Comparison of ENCODE assay signal across 15 cellular contexts in genomic region chr1:204683284-204684205, GRCh38. TPM values are rescaled to one million over a fixed set of nuclear protein-coding genes. Genes with fewer than 3 reads are reported as not detected.
DNase-seq lines count a peak whose midpoint lies in the region; ATAC-seq and TF ChIP-seq lines count a peak whose summit lies in the region.
"Had no signal": no experiment of that assay in that cellular context is flagged by ENCODE, and none has a peak within 500 bp of the region (broad histone marks: within the 10 kb centered on the region; RNA-seq: fewer than 3 reads in every experiment).

No MANE protein-coding gene starts in this region.

- H3K36me3 Mint-ChIP-seq in stimulated activated memory B cell treated with anti-CD40 and anti-IgM and Interleukin-4, amounts not matched to agents 10 μg/mL and 1 μg/mL and 100 μg/mL, for 72 hours: no peaks in the 10 kb centered on the region
- H3K36me3 Mint-ChIP-seq: activated naive CD4-positive, alpha-beta T cell treated with anti-CD3 and anti-CD28 coated beads, Interleukin-2, amount 10 ng/mL, durations not matched to agents 7 days and 5 days; stimulated activated effector memory CD8-positive, alpha-beta T cell treated with anti-CD3 and anti-CD28 coated beads, Interleukin-12 subunit alpha, Interleukin-12 subunit beta, amount 100 ng/mL, for 72 hours had no signal

- WGBS in gastroesophageal sphincter (ENCODE audit: low coverage in 1 of 2), 2 donors: 58 to 96% methylated on average over 3 to 5 of the region's 10 CpGs

- no peak for TF ChIP-seq POLR2A in gastroesophageal sphincter (IDR thresholded peaks at IDR 0.05)

- H3K9ac ChIP-seq in BLaER1 treated with 17β-estradiol and CSF1 and Interleukin-3, amounts not matched to agents 10 nM and 100 nM: peak overlapping the region; percentile 72 to 97 (median 88); a peak in 20 of 22 replicates
- H3K9ac ChIP-seq in PC-3 (ENCODE audit: low read length) (no peak overlapping the region), iPS-18a (ENCODE audit: low read length) (no peak overlapping the region), parathyroid adenoma (no peak overlapping the region)

- peaks cover 62% of the 10 kb centered on the region for H3K27me3 Mint-ChIP-seq in stimulated activated memory B cell treated with anti-CD40 and anti-IgM and Interleukin-4, amounts not matched to agents 10 μg/mL and 1 μg/mL and 100 μg/mL, for 72 hours

- H3K27me3 ChIP-seq in BLaER1 treated with 17β-estradiol and CSF1 and Interleukin-3, amounts not matched to agents 10 nM and 100 nM: peaks cover 0 to 13% (median 0%) of the 10 kb centered on the region in 11 experiments; a peak in 4 of 22 replicates
- H3K27me3 ChIP-seq in PC-3 (ENCODE audit: low read length) (no peaks in the 10 kb centered on the region), iPS-18a (ENCODE audit: control insufficient read depth, insufficient read depth, low read length) (peaks cover 64% of the 10 kb centered on the region), parathyroid adenoma (ENCODE audit: control insufficient read depth, insufficient read depth, low read length) (no peaks in the 10 kb centered on the region), gastroesophageal sphincter (peaks cover 14% of the 10 kb centered on the region)
- H3K27me3 ChIP-seq: Peyer's patch had no signal

- peak overlapping the region in 9 of 11 experiments; percentile 67 to 98 (median 93); a peak in 18 of 22 replicates for H3K27ac ChIP-seq in BLaER1 treated with 17β-estradiol and CSF1 and Interleukin-3, amounts not matched to agents 10 nM and 100 nM
- H3K27ac ChIP-seq in PC-3 (ENCODE audit: low read length) (no peak overlapping the region), iPS-18a (ENCODE audit: low read length) (no peak overlapping the region), parathyroid adenoma (no peak overlapping the region), gastroesophageal sphincter (peak overlapping the region in 2 of 4 donors; percentile 79 to 82)
- H3K27ac ChIP-seq: Peyer's patch had no signal

- no peaks in the 10 kb centered on the region for H3F3A ChIP-seq in PC-3 (ENCODE audit: low read length, unreplicated experiment)

- H3K9me3 ChIP-seq in BLaER1 treated with 17β-estradiol and CSF1 and Interleukin-3, amounts not matched to agents 10 nM and 100 nM (replicated peaks in 1 of 11): no peaks in the 10 kb centered on the region
- H3K9me3 ChIP-seq in PC-3 (ENCODE audit: low read length) (no peaks in the 10 kb centered on the region), iPS-18a (ENCODE audit: control insufficient read depth, low read depth, low read length) (no peaks in the 10 kb centered on the region), parathyroid adenoma (ENCODE audit: control insufficient read depth, low read length) (no peaks in the 10 kb centered on the region), gastroesophageal sphincter (no peaks in the 10 kb centered on the region)
- H3K9me3 ChIP-seq: Peyer's patch had no signal

- H3K4me1 ChIP-seq in BLaER1 treated with 17β-estradiol and CSF1 and Interleukin-3, amounts not matched to agents 10 nM and 100 nM: peaks cover 33 to 65% (median 50%) of the 10 kb centered on the region in 10 experiments
- H3K4me1 ChIP-seq in PC-3 (ENCODE audit: insufficient read depth, low read length): peaks cover 7% of the 10 kb centered on the region; the same call in 1 of the 2 replicates
- H3K4me1 ChIP-seq in iPS-18a (ENCODE audit: control insufficient read depth, low read depth, low read length): peaks cover 13% of the 10 kb centered on the region
- no peaks in the 10 kb centered on the region for H3K4me1 ChIP-seq in parathyroid adenoma
- H3K4me1 ChIP-seq in gastroesophageal sphincter: peaks cover 0 to 34% (median 13%) of the 10 kb centered on the region in 3 donors

- no peak overlapping the region for H2AFZ ChIP-seq in PC-3 (ENCODE audit: low read length)
- H2AFZ ChIP-seq in parathyroid adenoma: no peak overlapping the region

- H3K4me3 Mint-ChIP-seq in stimulated activated memory B cell treated with anti-CD40 and anti-IgM and Interleukin-4, amounts not matched to agents 10 μg/mL and 1 μg/mL and 100 μg/mL, for 72 hours: no peak overlapping the region

- H3K27ac Mint-ChIP-seq in stimulated activated memory B cell treated with anti-CD40 and anti-IgM and Interleukin-4, amounts not matched to agents 10 μg/mL and 1 μg/mL and 100 μg/mL, for 72 hours: no peak overlapping the region
- H3K27ac Mint-ChIP-seq: activated naive CD4-positive, alpha-beta T cell treated with anti-CD3 and anti-CD28 coated beads, Interleukin-2, amount 10 ng/mL, durations not matched to agents 7 days and 5 days; stimulated activated effector memory CD8-positive, alpha-beta T cell treated with anti-CD3 and anti-CD28 coated beads, Interleukin-12 subunit alpha, Interleukin-12 subunit beta, amount 100 ng/mL, for 72 hours had no signal

- no peaks in the 10 kb centered on the region for H3K9me3 Mint-ChIP-seq in stimulated activated memory B cell treated with anti-CD40 and anti-IgM and Interleukin-4, amounts not matched to agents 10 μg/mL and 1 μg/mL and 100 μg/mL, for 72 hours
- H3K9me3 Mint-ChIP-seq: activated naive CD4-positive, alpha-beta T cell treated with anti-CD3 and anti-CD28 coated beads, Interleukin-2, amount 10 ng/mL, durations not matched to agents 7 days and 5 days; stimulated activated effector memory CD8-positive, alpha-beta T cell treated with anti-CD3 and anti-CD28 coated beads, Interleukin-12 subunit alpha, Interleukin-12 subunit beta, amount 100 ng/mL, for 72 hours had no signal

- no peak for TF ChIP-seq EP300 in gastroesophageal sphincter (IDR thresholded peaks at IDR 0.05)

- peaks cover 0 to 34% (median 14%) of the 10 kb centered on the region in 11 experiments; a peak in 10 of 22 replicates for H3K36me3 ChIP-seq in BLaER1 treated with 17β-estradiol and CSF1 and Interleukin-3, amounts not matched to agents 10 nM and 100 nM
- H3K36me3 ChIP-seq in PC-3 (ENCODE audit: low read depth, low read length) (no peaks in the 10 kb centered on the region), iPS-18a (ENCODE audit: control insufficient read depth, low read depth, low read length) (no peaks in the 10 kb centered on the region), parathyroid adenoma (ENCODE audit: control insufficient read depth, insufficient read depth, low read length) (no peaks in the 10 kb centered on the region), gastroesophageal sphincter (no peaks in the 10 kb centered on the region)
- H3K36me3 ChIP-seq: Peyer's patch had no signal

- no peak for TF ChIP-seq CTCF in PC-3 (conservative IDR thresholded peaks at IDR 0.05; ENCODE audit: low read depth, low read length)
- TF ChIP-seq CTCF in parathyroid adenoma (IDR thresholded peaks at IDR 0.05): no peak
- no peak for TF ChIP-seq CTCF in gastroesophageal sphincter (IDR thresholded peaks at IDR 0.05)

- peak overlapping the region; percentile 90 to 100 (median 96) for H3K4me2 ChIP-seq in BLaER1 treated with 17β-estradiol and CSF1 and Interleukin-3, amounts not matched to agents 10 nM and 100 nM
- H3K4me2 ChIP-seq in PC-3 (ENCODE audit: low read length) (peak overlapping the region; percentile 91), parathyroid adenoma (ENCODE audit: low read length) (peak overlapping the region; percentile 83)

- H3K9me2 ChIP-seq in PC-3 (replicated peaks; ENCODE audit: low read length): no peaks in the 10 kb centered on the region

- intact Hi-C loops in PC-3 (cut with micrococcal nuclease): no loop called here

- H3K79me2 ChIP-seq in PC-3 (ENCODE audit: low read length) (peaks cover 18% of the 10 kb centered on the region), parathyroid adenoma (no peaks in the 10 kb centered on the region)

- H4K20me1 ChIP-seq in BLaER1 treated with 17β-estradiol and CSF1 and Interleukin-3, amounts not matched to agents 10 nM and 100 nM: peaks cover 0 to 55% (median 29%) of the 10 kb centered on the region in 11 experiments; a peak in 14 of 22 replicates
- H4K20me1 ChIP-seq in PC-3 (ENCODE audit: low read length): no peaks in the 10 kb centered on the region

- H3K4me1 Mint-ChIP-seq in stimulated activated memory B cell treated with anti-CD40 and anti-IgM and Interleukin-4, amounts not matched to agents 10 μg/mL and 1 μg/mL and 100 μg/mL, for 72 hours: peaks cover 15% of the 10 kb centered on the region

- CTCF ChIA-PET in PC-3 (lab: Charles Lee): no interaction called here

- POLR2A ChIA-PET in PC-3 (lab: Charles Lee; ENCODE audit: unreplicated experiment): no interaction called here

- DNase-seq in PC-3: no peak
- no peak for DNase-seq in HPDE6-E6E7 (ENCODE audit: extremely low spot score)
- DNase-seq: activated CD4-positive, CD25-positive, alpha-beta regulatory T cell treated with anti-CD3 and anti-CD28 coated beads, Interleukin-2, amount 50 U/mL, for 72 hours; activated CD8-positive, alpha-beta memory T cell treated with anti-CD3 and anti-CD28 coated beads, Interleukin-2, amount 50 U/mL, for 4 hours; NCI-H187 treated with DMSO at 0.1 percent for 48 hours; Peyer's patch; T-helper 1 cell had no signal

- peak overlapping the region; percentile 65 to 90 (median 80) for H3K4me3 ChIP-seq in BLaER1 treated with 17β-estradiol and CSF1 and Interleukin-3, amounts not matched to agents 10 nM and 100 nM
- H3K4me3 ChIP-seq in PC-3 (ENCODE audit: low read length) (peak overlapping the region; percentile 81; the same call in 1 of the 2 replicates), iPS-18a (ENCODE audit: low read length) (peak overlapping the region; percentile 66), parathyroid adenoma (ENCODE audit: low read depth, low read length) (peak overlapping the region; percentile 81), gastroesophageal sphincter (peak overlapping the region in 1 of 2 donors; percentile 73)

- ATAC-seq in PC-3 (no peak), gastroesophageal sphincter (no peak), HG02588 (IDR thresholded peaks at IDR 0.05; ENCODE audit: unreplicated experiment) (no peak)
- no peak for ATAC-seq in stimulated activated memory B cell treated with anti-CD40 and anti-IgM and Interleukin-4, amounts not matched to agents 10 μg/mL and 1 μg/mL and 100 μg/mL, for 72 hours
- ATAC-seq: stimulated activated effector memory CD8-positive, alpha-beta T cell treated with anti-CD3 and anti-CD28 coated beads, Interleukin-12 subunit alpha, Interleukin-12 subunit beta, amount 100 ng/mL, for 72 hours had no signal

- no TSS peak for BruUV-seq in PC-3 (replicated peaks; lab: Mats Ljungman, UMichigan)

RNA-seq across cellular contexts. Expression of gene LRRN2, which starts 2.0 kb away (rescaled TPM):
- 5.0 and 9.0 TPM in 2 replicates for total RNA-seq in PC-3 (2014; rRNA removed)
- total RNA-seq in gastroesophageal sphincter: 10 to 100 TPM in 1 of 4 donors, 1 to 10 TPM in 3; 4.0 to 19.6 (median 7.0) TPM

Comparison
In these comparisons a context has a peak if more than half of its experiments do, and no peak if none do; other contexts are left out.
1. H3K27ac ChIP-seq: peak in BLaER1 treated with 17β-estradiol and CSF1 and Interleukin-3, amounts not matched to agents 10 nM and 100 nM (9 of 11); none in PC-3 (single experiment), iPS-18a (single experiment) and parathyroid adenoma (single experiment).
2. H3K9ac ChIP-seq: peak in BLaER1 treated with 17β-estradiol and CSF1 and Interleukin-3, amounts not matched to agents 10 nM and 100 nM (11 of 11); none in PC-3 (single experiment), iPS-18a (single experiment) and parathyroid adenoma (single experiment).
3. Peak in every context shown above with its lines, with median percentiles within 50 percentile points of each other: H3K4me2 ChIP-seq.